ENCODE assay signal across 16 cellular contexts in the genomic region with DNA sequence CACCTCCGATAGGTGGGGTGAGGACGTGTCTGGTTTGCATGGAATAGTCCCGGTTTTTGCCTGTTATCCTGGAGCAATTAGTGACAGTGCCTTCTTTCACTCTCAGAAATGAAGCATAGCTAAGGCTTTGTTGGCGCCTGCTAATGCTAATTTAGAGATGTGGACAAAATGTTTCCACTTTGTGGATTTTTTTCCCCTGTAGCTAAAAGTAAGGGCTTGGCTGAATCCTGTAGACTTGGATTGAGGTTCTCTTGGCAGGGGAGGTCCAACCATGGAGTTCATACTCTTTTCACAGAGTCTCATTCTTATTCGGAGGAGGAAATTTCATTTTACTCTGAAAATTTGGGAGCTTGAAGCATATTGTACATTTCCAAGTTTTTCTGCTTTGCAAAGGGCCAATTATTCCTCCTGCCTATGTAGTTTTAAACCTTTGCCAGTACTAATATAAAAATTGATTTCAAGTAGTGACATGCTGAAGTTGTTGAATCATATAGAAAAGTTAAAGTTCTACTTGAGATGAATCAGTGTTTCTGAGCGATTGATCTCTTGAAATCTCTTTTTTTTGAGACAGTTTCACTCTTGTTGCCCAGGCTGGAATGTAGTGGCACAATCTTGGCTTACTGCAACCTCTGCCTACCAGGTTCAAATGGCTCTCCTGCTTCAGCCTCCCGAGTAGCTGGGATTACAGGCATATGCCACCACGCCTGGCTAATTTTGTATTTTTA.
"Had no signal": no experiment of that assay in that cellular context is flagged by ENCODE, and none has a peak within 500 bp of the region (broad histone marks: within the 10 kb centered on the region; RNA-seq: fewer than 3 reads in every experiment).

No MANE protein-coding gene starts in this region.

- ATAC-seq: activated T-helper 17 cell treated with anti-CD3 and anti-CD28 coated beads, Interleukin-2, amount 50 U/mL, for 72 hours; natural killer cell; pancreas; stimulated activated memory B cell treated with anti-CD40 and anti-IgM and Interleukin-4, amounts not matched to agents 10 μg/mL and 1 μg/mL and 100 μg/mL, for 72 hours had no signal

- H3K9me3 ChIP-seq: left ventricle myocardium inferior, neutrophil, pancreas, spleen, thyroid gland had no signal

- DNase-seq: activated CD4-positive, alpha-beta T cell treated with anti-CD3 and anti-CD28 coated beads, Interleukin-2, amount 50 U/mL, for 48 hours; activated naive CD4-positive, alpha-beta T cell treated with anti-CD3 and anti-CD28 coated beads for 36 hours; brain microvascular endothelial cell; effector memory CD4-positive, alpha-beta T cell; glutamatergic neuron; islet precursor cell; left ventricle myocardium inferior; natural killer cell; pancreas; spleen; stimulated activated CD4-positive, alpha-beta T cell treated with anti-CD3 and anti-CD28 coated beads, Interleukin-4, amount 100 ng/mL, for 4 hours; thyroid gland had no signal

- H3K27me3 ChIP-seq: brain microvascular endothelial cell, neutrophil, pancreas, spleen, thyroid gland had no signal

- H3K27ac ChIP-seq: brain microvascular endothelial cell, left ventricle myocardium inferior, neutrophil, pancreas, SK-N-MC, spleen, thyroid gland had no signal

- H3K4me1 ChIP-seq: left ventricle myocardium inferior, pancreas had no signal

- H3K4me3 ChIP-seq: left ventricle myocardium inferior, pancreas, SK-N-MC, spleen, thyroid gland had no signal

- H3K36me3 ChIP-seq: pancreas, thyroid gland had no signal
